In the genomic region with DNA sequence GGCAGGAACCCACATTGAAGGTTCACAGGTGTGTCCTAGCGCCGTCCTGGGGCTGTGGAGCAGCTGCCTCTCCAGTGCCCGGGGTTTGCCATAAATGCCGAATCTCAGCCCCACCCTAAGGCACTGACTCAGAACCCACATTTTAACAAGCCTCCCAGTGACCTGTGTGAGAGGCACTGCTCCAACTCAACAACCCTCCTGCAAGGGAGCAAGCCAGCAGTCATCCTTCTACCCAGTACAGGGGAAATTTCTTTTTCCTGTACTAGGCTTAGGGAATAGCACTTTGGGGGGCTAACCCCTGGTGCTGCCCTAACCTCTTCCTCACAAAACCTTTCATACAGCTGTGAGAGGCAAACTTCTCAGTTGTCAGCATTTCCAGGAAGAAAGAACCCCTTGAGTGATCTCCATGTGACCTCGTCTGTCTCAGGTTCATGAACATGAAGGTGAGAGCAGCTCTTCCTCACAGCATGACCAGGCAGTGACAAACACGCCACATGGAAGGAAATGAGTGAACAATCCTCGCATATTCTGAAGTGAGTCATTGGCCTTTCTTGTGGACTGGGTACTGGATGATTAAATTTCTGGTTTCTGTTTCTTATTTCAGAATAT, we compare ENCODE assay signal across 8 cellular contexts. TPM values are rescaled to one million over a fixed set of nuclear protein-coding genes. Genes with fewer than 3 reads are reported as not detected.
DNase-seq lines count a peak whose midpoint lies in the region; ATAC-seq, FAIRE-seq and TF ChIP-seq lines count a peak whose summit lies in the region.

No MANE protein-coding gene starts in this region.

- no peaks in the 10 kb centered on the region for H3K36me3 ChIP-seq in skeletal muscle satellite cell (ENCODE audit: insufficient read depth, low read length)

- H3K27me3 Mint-ChIP-seq in chondrocyte (ENCODE audit: low read depth) = no peaks in the 10 kb centered on the region

- peak overlapping the region; percentile 78 for H3K4me2 ChIP-seq in skeletal muscle satellite cell (ENCODE audit: low read length)

- H3K4me3 ChIP-seq in skeletal muscle satellite cell (ENCODE audit: low read length) = peak overlapping the region; percentile 47

- TF ChIP-seq CTCF in chondrocyte (IDR thresholded peaks at IDR 0.05) = no peak

- no peak overlapping the region for H3K4me3 Mint-ChIP-seq in chondrocyte (ENCODE audit: unreplicated experiment)

- H3K4me1 Mint-ChIP-seq in chondrocyte (ENCODE audit: low read depth) = no peaks in the 10 kb centered on the region

- H3K9ac ChIP-seq in skeletal muscle satellite cell (ENCODE audit: low read depth, low read length) = peak overlapping the region; percentile 76

- DNase-seq in H54 (ENCODE audit: insufficient read length, low spot score) (peak; percentile 61), M059J (ENCODE audit: low read depth) (peak; percentile 98), chondrocyte (ENCODE audit: low spot score) (no peak), Ammon's horn (ENCODE audit: low spot score) (no peak), pons (ENCODE audit: low spot score) (no peak), DMS 273 treated with DMSO at 0.1 percent for 48 hours (lab: John Stamatoyannopoulos, UW) (no peak)

- peak; percentile 76 for FAIRE-seq in H54 (lab: Jason Lieb, UNC)

- H3K27ac Mint-ChIP-seq in chondrocyte (ENCODE audit: unreplicated experiment) = peak overlapping the region; percentile 78

- H3K36me3 Mint-ChIP-seq in chondrocyte (ENCODE audit: low read depth) = no peaks in the 10 kb centered on the region

- H3K4me1 ChIP-seq in skeletal muscle satellite cell (ENCODE audit: control insufficient read depth, insufficient read depth, low read length) = peaks cover 49% of the 10 kb centered on the region

- ATAC-seq in GM18505 (IDR thresholded peaks at IDR 0.05; ENCODE audit: unreplicated experiment) = peak; percentile 77

- no peaks in the 10 kb centered on the region for H3K27me3 ChIP-seq in skeletal muscle satellite cell (ENCODE audit: control insufficient read depth, insufficient read depth, low read length)

- H3K9me3 Mint-ChIP-seq in chondrocyte (ENCODE audit: low read depth) = no peaks in the 10 kb centered on the region

- no peaks in the 10 kb centered on the region for H3K9me3 ChIP-seq in skeletal muscle satellite cell (replicated peaks; ENCODE audit: low read length)

- TF ChIP-seq POLR2A in GM18505 (IDR thresholded peaks at IDR 0.05; ENCODE audit: borderline replicate concordance, extremely low read depth, insufficient read depth, insufficient read length) (no peak), H54 (IDR thresholded peaks at IDR 0.05; ENCODE audit: low read depth, low read length) (no peak)

RNA-seq across cellular contexts. Expression of a gene that starts 11.4 kb away (rescaled TPM):
- total RNA-seq in M059J (2014; rRNA removed; shearing (Covaris generic)) = 52.4 and 72.2 TPM in 2 replicates
- 12.1 to 20.6 TPM (median 18.5 TPM) in 3 replicates for total RNA-seq in chondrocyte
- 16.2 and 18.3 TPM in 2 replicates for total RNA-seq in skeletal muscle satellite cell (2012; rRNA removed)

Comparison
In these comparisons a context has a peak if more than half of its experiments do, and no peak if none do; other contexts are left out.
1. DNase-seq: peak in H54 (single experiment) and M059J (single experiment); none in chondrocyte (single experiment), Ammon's horn (single experiment), pons (single experiment) and DMS 273 treated with DMSO at 0.1 percent for 48 hours (single experiment).